ENCODE assay signal across 28 cellular contexts in genomic region chr20:8095648-8096572, GRCh38. TPM values are rescaled to one million over a fixed set of nuclear protein-coding genes. Genes with fewer than 3 reads are reported as not detected.
A peak's percentile ranks its signal among the peaks of the same experiment; 100 is the strongest.
DNase-seq lines count a peak whose midpoint lies in the region; ATAC-seq, FAIRE-seq and TF ChIP-seq lines count a peak whose summit lies in the region.
"Had no signal": no experiment of that assay in that cellular context is flagged by ENCODE, and none has a peak within 500 bp of the region (broad histone marks: within the 10 kb centered on the region; RNA-seq: fewer than 3 reads in every experiment).

No MANE protein-coding gene starts in this region.

- H3K4me1 Mint-ChIP-seq in progenitor cell of endocrine pancreas (ENCODE audit: low read depth), result no peaks in the 10 kb centered on the region
- H3K4me1 Mint-ChIP-seq: CD4-positive, alpha-beta memory T cell had no signal

- H3K4me3 Mint-ChIP-seq in progenitor cell of endocrine pancreas (ENCODE audit: low read depth), result no peak overlapping the region
- H3K4me3 Mint-ChIP-seq: activated CD4-positive, alpha-beta memory T cell treated with anti-CD3 and anti-CD28 coated beads for 36 hours; CD4-positive, alpha-beta memory T cell; mesothelial cell of epicardium; nephron; WTC11 had no signal

- H2AFZ ChIP-seq in HepG2 (ENCODE audit: low read length), result no peak overlapping the region

- 27% methylated on average over 5 of the region's 5 CpGs for WGBS in liver
- WGBS in HepG2 (ENCODE audit: low lambda C conversion rate), result 5% methylated on average over 5 of the region's 5 CpGs

- BruUV-seq in HepG2 (replicated peaks; lab: Mats Ljungman, UMichigan), result no TSS peak

- H3K27ac ChIP-seq in liver (ENCODE audit: low read depth in 1 of 2, low read length in 2 of 2) (no peak overlapping the region), HepG2 (ENCODE audit: extremely low read length, insufficient read depth, low read length) (no peak overlapping the region)
- H3K27ac ChIP-seq: A549, SJSA1 had no signal

- in situ Hi-C loops in HepG2 (cut with HindIII; ENCODE audit: extremely low pct_ligation_motif_present, low pct_unique_long_range_greater_than_20kb) (no loop called here), astrocyte of the spinal cord (cut with HindIII; ENCODE audit: low sequenced_read_pairs) (no loop called here)

- H3K27me3 Mint-ChIP-seq in progenitor cell of endocrine pancreas, result no peaks in the 10 kb centered on the region

- no peaks in the 10 kb centered on the region for H3K9me3 Mint-ChIP-seq in progenitor cell of endocrine pancreas (ENCODE audit: low read depth)
- H3K9me3 Mint-ChIP-seq: activated CD4-positive, alpha-beta memory T cell treated with anti-CD3 and anti-CD28 coated beads for 36 hours; CD4-positive, alpha-beta memory T cell; mesothelial cell of epicardium; WTC11 had no signal

- DNase-seq in HepG2 (ENCODE audit: low spot score), result no peak
- DNase-seq in astrocyte of the spinal cord (ENCODE audit: low read depth, low spot score), result peak; percentile 42
- DNase-seq in fibroblast of the aortic adventitia (ENCODE audit: low read depth), result peak; percentile 51
- DNase-seq in activated naive CD4-positive, alpha-beta T cell (lab: John Stamatoyannopoulos, UW), result no peak
- no peak for DNase-seq in progenitor cell of endocrine pancreas (ENCODE audit: low spot score, unreplicated experiment)
- no peak for DNase-seq in 8988T
- no peak for DNase-seq in superior temporal gyrus (ENCODE audit: extremely low spot score)
- DNase-seq: activated CD4-positive, alpha-beta memory T cell treated with anti-CD3 and anti-CD28 coated beads for 36 hours; activated naive CD4-positive, alpha-beta T cell treated with Interleukin-2 at 50 U/mL for 16 hours; activated T-cell treated with anti-CD3 and anti-CD28 coated beads for 4 hours; anterior cingulate cortex; CD4-positive, alpha-beta memory T cell; cerebellar nuclear complex; DMS79 treated with DMSO at 0.1 percent for 48 hours; NCI-H187 treated with DMSO at 0.1 percent for 48 hours; NCI-H226; posterior cingulate gyrus; stimulated activated CD8-positive, alpha-beta memory T cell treated with anti-CD3 and anti-CD28 coated beads, Interleukin-4, amount 100 ng/mL, for 48 hours; substantia nigra; T-helper 2 cell had no signal

- POLR2A ChIA-PET in HepG2 (lab: Yijun Ruan, JAX), result interaction anchor here (1.0 kb wide), 1 partner anchor 19 kb away, joined by 3 read pairs; no protein-coding TSS in a partner anchor

- intact Hi-C loops in HepG2 (cut with micrococcal nuclease; ENCODE audit: unreplicated experiment), result no loop called here

- TF ChIP-seq POLR2A in HepG2 (IDR thresholded peaks at IDR 0.05; ENCODE audit: insufficient read depth in 1 of 2, low read depth in 2 of 2, low read length in 2 of 2), result no peak

- no peaks in the 10 kb centered on the region for H3K79me2 ChIP-seq in HepG2 (ENCODE audit: insufficient read depth, low read length)

- TF ChIP-seq CTCF in liver (IDR thresholded peaks at IDR 0.05; ENCODE audit: low read depth, low read length, missing input control) (no peak), HepG2 (CRISPR knock-in tag; IDR thresholded peaks at IDR 0.05) (no peak), astrocyte of the spinal cord (IDR thresholded peaks at IDR 0.05; ENCODE audit: low read depth, low read length) (no peak), fibroblast of the aortic adventitia (IDR thresholded peaks at IDR 0.05; ENCODE audit: insufficient read depth, low read length) (no peak), progenitor cell of endocrine pancreas (IDR thresholded peaks at IDR 0.05; ENCODE audit: unreplicated experiment) (no peak)

- H3K36me3 ChIP-seq in liver (ENCODE audit: control insufficient read depth in 4 of 4, insufficient read depth in 3 of 4, low read depth in 1 of 4, low read length in 3 of 4), result no peaks in the 10 kb centered on the region
- H3K36me3 ChIP-seq in HepG2 (replicated peaks in 1 of 2; ENCODE audit: control insufficient read depth in 1 of 2, insufficient read depth in 2 of 2, low read length in 2 of 2), result no peaks in the 10 kb centered on the region
- H3K36me3 ChIP-seq: SJSA1 had no signal

- H3K4me3 ChIP-seq in liver (ENCODE audit: low read depth in 1 of 3, low read length in 3 of 3), result no peak overlapping the region
- H3K4me3 ChIP-seq in HepG2 (replicated peaks in 1 of 3; ENCODE audit: insufficient read depth in 1 of 3, low read depth in 2 of 3, low read length in 3 of 3), result no peak overlapping the region
- H3K4me3 ChIP-seq in astrocyte of the spinal cord (ENCODE audit: low read depth, low read length), result no peak overlapping the region
- no peak overlapping the region for H3K4me3 ChIP-seq in fibroblast of the aortic adventitia (ENCODE audit: low read depth, low read length)
- H3K4me3 ChIP-seq: A549, SJSA1 had no signal

- ATAC-seq in HepG2, result no peak
- ATAC-seq: A549, WTC11 had no signal

- no peak for FAIRE-seq in HepG2 (lab: Jason Lieb, UNC)
- FAIRE-seq: A549, H1, urothelium cell line had no signal

- CTCF ChIA-PET in HepG2 (lab: Yijun Ruan, JAX; ENCODE audit: low intra/inter-chr PET ratio, low total read pairs), result no interaction called here

- TF ChIP-seq RAD21 in liver (IDR thresholded peaks at IDR 0.05) (no peak), HepG2 (CRISPR knock-in tag; IDR thresholded peaks at IDR 0.05) (no peak)

- H3K9ac ChIP-seq in liver (ENCODE audit: low read depth in 1 of 2, low read length in 2 of 2) (no peak overlapping the region), HepG2 (ENCODE audit: insufficient read depth, low read depth, low read length) (no peak overlapping the region)

- H3K27me3 ChIP-seq in liver (ENCODE audit: control insufficient read depth in 4 of 4, insufficient read depth in 4 of 4, low read length in 3 of 4) (peaks cover 0 to 3% (median 0%) of the 10 kb centered on the region in 4 donors), HepG2 (ENCODE audit: control insufficient read depth in 1 of 2, insufficient read depth in 2 of 2, low read length in 2 of 2) (no peaks in the 10 kb centered on the region)
- H3K27me3 ChIP-seq: SJSA1 had no signal

- no peak overlapping the region for H3K27ac Mint-ChIP-seq in progenitor cell of endocrine pancreas
- H3K27ac Mint-ChIP-seq: activated CD4-positive, alpha-beta memory T cell treated with anti-CD3 and anti-CD28 coated beads for 36 hours; CD4-positive, alpha-beta memory T cell; mesothelial cell of epicardium; nephron; WTC11 had no signal

- H4K20me1 ChIP-seq in HepG2 (ENCODE audit: insufficient read depth, low read length), result no peaks in the 10 kb centered on the region

- H3K4me1 ChIP-seq in liver (ENCODE audit: control insufficient read depth in 4 of 4, insufficient read depth in 4 of 4, low read length in 3 of 4) (peaks cover 3 to 14% (median 7%) of the 10 kb centered on the region in 4 donors), HepG2 (ENCODE audit: insufficient read depth, low read length) (peaks cover 17% of the 10 kb centered on the region)
- H3K4me1 ChIP-seq: A549, SJSA1 had no signal

- H3K9me3 ChIP-seq in liver (ENCODE audit: control insufficient read depth in 4 of 4, low read length in 3 of 4) (no peaks in the 10 kb centered on the region), HepG2 (ENCODE audit: low read length) (no peaks in the 10 kb centered on the region)
- H3K9me3 ChIP-seq: A549, SJSA1 had no signal

- TF ChIP-seq EP300 in HepG2 (IDR thresholded peaks at IDR 0.05; ENCODE audit: low read depth in 2 of 2, low read length in 2 of 2) (no peak), HepG2 (CRISPR knock-in tag; IDR thresholded peaks at IDR 0.05; ENCODE audit: borderline replicate concordance) (no peak)

- H3K4me2 ChIP-seq in HepG2 (ENCODE audit: low read depth, low read length), result no peak overlapping the region
- H3K4me2 ChIP-seq: A549 had no signal

- no peaks in the 10 kb centered on the region for H3K36me3 Mint-ChIP-seq in progenitor cell of endocrine pancreas (ENCODE audit: insufficient read depth)
- H3K36me3 Mint-ChIP-seq: activated CD4-positive, alpha-beta memory T cell treated with anti-CD3 and anti-CD28 coated beads for 36 hours; CD4-positive, alpha-beta memory T cell; mesothelial cell of epicardium; WTC11 had no signal

TF ChIP-seq in liver, 16 proteins besides CTCF, POLR2A, EP300 and RAD21 (continues in another document):
- no peak for TF ChIP-seq TAF1 (conservative IDR thresholded peaks at IDR 0.05)

TF ChIP-seq in HepG2, 621 proteins besides CTCF, POLR2A, EP300 and RAD21 (continues in another document):
- TF ChIP-seq ZNF331 (CRISPR knock-in tag; IDR thresholded peaks at IDR 0.05), result no peak

RNA-seq across cellular contexts. Expression of gene PLCB1, which starts 36.2 kb away (rescaled TPM):
- 10 to 100 TPM in 1 of 2 donors, 1 to 10 TPM in 1; 5.0 to 13.5 TPM for total RNA-seq in liver
- polyA plus RNA-seq in liver, result 1 to 10 TPM; 3.7 to 6.8 TPM
- 42.4 and 68.9 TPM in 2 replicates for total RNA-seq in HepG2 (2016; rRNA removed; fragmentation: Illumina TruSeq; extraction: Trizol)
- 7.3 TPM in 2 replicates for total RNA-seq in HepG2 (2016; cell fraction: cytosol; rRNA removed; fragmentation: Illumina TruSeq; extraction: Trizol; ENCODE audit: low read depth)
- total RNA-seq in HepG2 (2016; cell fraction: insoluble cytoplasmic fraction; rRNA removed; fragmentation: Illumina TruSeq; extraction: Trizol), result 36.6 and 64.1 TPM in 2 replicates
- total RNA-seq in HepG2 (2016; cell fraction: membrane; rRNA removed; fragmentation: Illumina TruSeq; extraction: Trizol), result 13.6 and 62.2 TPM in 2 replicates
- total RNA-seq in HepG2 (2016; cell fraction: nucleus; rRNA removed; fragmentation: Illumina TruSeq; extraction: Trizol), result 117 and 122 TPM in 2 replicates
- polyA plus RNA-seq in HepG2 (2011; rRNA removed), result 55.9 and 56.7 TPM in 2 replicates
- polyA plus RNA-seq in HepG2 (2011; cell fraction: cytosol; rRNA removed), result 28.0 and 47.5 TPM in 2 replicates
- 39.0 and 50.9 TPM in 2 replicates for polyA plus RNA-seq in HepG2 (2011; cell fraction: nucleus; rRNA removed)
- 55.3 and 86.1 TPM in 2 replicates for polyA plus RNA-seq in HepG2 (2012)
- 2.6 and 3.2 TPM in 2 replicates for polyA plus RNA-seq in HepG2 (2016; cell fraction: cytosol; fragmentation: Illumina TruSeq; extraction: Trizol; ENCODE audit: low read depth)
- polyA plus RNA-seq in HepG2 (2016; cell fraction: insoluble cytoplasmic fraction; fragmentation: Illumina TruSeq; extraction: Trizol; ENCODE audit: low read depth), result 36.0 and 37.9 TPM in 2 replicates
- 7.2 and 7.6 TPM in 2 replicates for polyA plus RNA-seq in HepG2 (2016; cell fraction: membrane; fragmentation: Illumina TruSeq; extraction: Trizol; ENCODE audit: low read depth)
- polyA plus RNA-seq in HepG2 (2016; cell fraction: nucleus; fragmentation: Illumina TruSeq; extraction: Trizol; ENCODE audit: insufficient read depth, low read depth), result 24.9 and 26.8 TPM in 2 replicates
- 1.6 and 88.7 TPM in 2 replicates for polyA minus RNA-seq in HepG2 (2011; rRNA and poly(A)+ RNA removed; ENCODE audit: low replicate concordance)
- 58.0 and 80.2 TPM in 2 replicates for polyA minus RNA-seq in HepG2 (2011; cell fraction: cytosol; rRNA and poly(A)+ RNA removed)
- polyA minus RNA-seq in HepG2 (2011; cell fraction: nucleus; rRNA and poly(A)+ RNA removed), result 775 and 905 TPM in 2 replicates
- total RNA-seq in fibroblast of the aortic adventitia (ENCODE audit: low replicate concordance), result 39.2 and 46.5 TPM in 2 replicates
- 16.2 and 18.0 TPM in 2 replicates for total RNA-seq in progenitor cell of endocrine pancreas

Comparison
In these comparisons a context has a peak if more than half of its experiments do, and no peak if none do; other contexts are left out.
1. DNase-seq: peak in astrocyte of the spinal cord (single experiment) and fibroblast of the aortic adventitia (single experiment); none in HepG2 (single experiment), activated naive CD4-positive, alpha-beta T cell (0 of 4), progenitor cell of endocrine pancreas (single experiment), 8988T (single experiment) and superior temporal gyrus (single experiment).